Comparison of ENCODE assay signal across 1 cellular context in genomic region chr4:158826882-158827281, GRCh38.
TF ChIP-seq lines count a peak whose summit lies in the region.

No MANE protein-coding gene starts in this region.

TF ChIP-seq in HepG2, 621 proteins besides CTCF, POLR2A, EP300 and RAD21 (continued from another document and continues in another):
- no peak for TF ChIP-seq ZNF687 (CRISPR knock-in tag; IDR thresholded peaks at IDR 0.05)
- no peak for TF ChIP-seq RFXANK (CRISPR knock-in tag; IDR thresholded peaks at IDR 0.05)
- TF ChIP-seq CENPT (CRISPR knock-in tag; IDR thresholded peaks at IDR 0.05; ENCODE audit: low read depth) = no peak
- no peak for TF ChIP-seq TOPORS (CRISPR knock-in tag; IDR thresholded peaks at IDR 0.05)
- TF ChIP-seq PAXIP1 (CRISPR knock-in tag; conservative IDR thresholded peaks at IDR 0.05) = peak; percentile 93
- no peak for TF ChIP-seq UBTF (CRISPR knock-in tag; IDR thresholded peaks at IDR 0.05)
- TF ChIP-seq ZNF44 (CRISPR knock-in tag; IDR thresholded peaks at IDR 0.05) = no peak
- no peak for TF ChIP-seq TGIF2 (CRISPR knock-in tag; IDR thresholded peaks at IDR 0.05)
- TF ChIP-seq SP4 (CRISPR knock-in tag; IDR thresholded peaks at IDR 0.05) = no peak
- no peak for TF ChIP-seq CBX5 (CRISPR knock-in tag; IDR thresholded peaks at IDR 0.05; ENCODE audit: borderline replicate concordance)
- TF ChIP-seq SIN3A (IDR thresholded peaks at IDR 0.05; ENCODE audit: borderline replicate concordance, low read depth, low read length) = no peak
- no peak for TF ChIP-seq RXRA (CRISPR knock-in tag; IDR thresholded peaks at IDR 0.05)
- no peak for TF ChIP-seq TAF1 (CRISPR knock-in tag; IDR thresholded peaks at IDR 0.05)
- no peak for TF ChIP-seq HNRNPH1 (optimal IDR thresholded peaks at IDR 0.05; ENCODE audit: low read depth, low read length)
- no peak for TF ChIP-seq CBX1 (IDR thresholded peaks at IDR 0.05; ENCODE audit: low read depth)
- TF ChIP-seq PCBP2 (optimal IDR thresholded peaks at IDR 0.05; ENCODE audit: low read depth, low read length, poor library complexity, severe bottlenecking) = no peak
- TF ChIP-seq RFX5 (IDR thresholded peaks at IDR 0.05; ENCODE audit: low read depth, low read length) = no peak
- TF ChIP-seq ZFX (CRISPR knock-in tag; IDR thresholded peaks at IDR 0.05; ENCODE audit: low read depth) = no peak
- peak; percentile 52; the same call in 1 of the 2 replicates for TF ChIP-seq ZNF607 (CRISPR knock-in tag; IDR thresholded peaks at IDR 0.05; ENCODE audit: borderline replicate concordance)
- TF ChIP-seq ZNF773 (CRISPR knock-in tag; IDR thresholded peaks at IDR 0.05; ENCODE audit: borderline replicate concordance) = no peak
- TF ChIP-seq FOXO4 (CRISPR knock-in tag; conservative IDR thresholded peaks at IDR 0.05) = no peak
- TF ChIP-seq NFYB (CRISPR knock-in tag; IDR thresholded peaks at IDR 0.05) = no peak
- no peak for TF ChIP-seq SRF (IDR thresholded peaks at IDR 0.05; ENCODE audit: low read depth, low read length)
- TF ChIP-seq DNMT1 (CRISPR knock-in tag; IDR thresholded peaks at IDR 0.05) = no peak
- no peak for TF ChIP-seq GTF3A (CRISPR knock-in tag; conservative IDR thresholded peaks at IDR 0.05)
- no peak for TF ChIP-seq TSC22D2 (CRISPR knock-in tag; IDR thresholded peaks at IDR 0.05; ENCODE audit: borderline replicate concordance)
- TF ChIP-seq HMG20A (CRISPR knock-in tag; IDR thresholded peaks at IDR 0.05; ENCODE audit: borderline replicate concordance) = peak; percentile 88; the same call in 1 of the 2 replicates
- no peak for TF ChIP-seq CERS6 (CRISPR knock-in tag; IDR thresholded peaks at IDR 0.05)
- TF ChIP-seq HNRNPLL (IDR thresholded peaks at IDR 0.05; ENCODE audit: low read depth, low read length, poor library complexity, severe bottlenecking) = no peak
- TF ChIP-seq HNRNPL (IDR thresholded peaks at IDR 0.05; ENCODE audit: low read depth, low read length) = no peak
- no peak for TF ChIP-seq CCDC6 (CRISPR knock-in tag; IDR thresholded peaks at IDR 0.05)
- no peak for TF ChIP-seq IKZF4 (CRISPR knock-in tag; IDR thresholded peaks at IDR 0.05; ENCODE audit: borderline replicate concordance, low read depth, not compliant biosample characterization)
- peak; percentile 32; the same call in 1 of the 2 replicates for TF ChIP-seq SNAPC2 (CRISPR knock-in tag; IDR thresholded peaks at IDR 0.05)
- TF ChIP-seq ZNF335 (CRISPR knock-in tag; IDR thresholded peaks at IDR 0.05) = no peak
- peak; percentile 39; the same call in 1 of the 2 replicates for TF ChIP-seq SOX13 (IDR thresholded peaks at IDR 0.05)
- TF ChIP-seq SOX13 (CRISPR knock-in tag; conservative IDR thresholded peaks at IDR 0.05 in 1 of 2, IDR thresholded peaks at IDR 0.05 in 1 of 2) = peak in 1 of 2 experiments; percentile 90; a peak in 2 of 4 replicates
- peak; percentile 26; the same call in 1 of the 2 replicates for TF ChIP-seq GFI1 (CRISPR knock-in tag; IDR thresholded peaks at IDR 0.05; ENCODE audit: borderline replicate concordance)
- TF ChIP-seq SUZ12 (IDR thresholded peaks at IDR 0.05; ENCODE audit: low read depth, low read length) = no peak
- no peak for TF ChIP-seq ZNF761 (CRISPR knock-in tag; conservative IDR thresholded peaks at IDR 0.05)
- TF ChIP-seq NCOA5 (CRISPR knock-in tag; IDR thresholded peaks at IDR 0.05) = no peak
- peak; percentile 30; the same call in 1 of the 2 replicates for TF ChIP-seq ZNF12 (CRISPR knock-in tag; IDR thresholded peaks at IDR 0.05)
- no peak for TF ChIP-seq NFATC3 (CRISPR knock-in tag; IDR thresholded peaks at IDR 0.05)
- TF ChIP-seq SNAI1 (CRISPR knock-in tag; IDR thresholded peaks at IDR 0.05; ENCODE audit: borderline replicate concordance) = no peak
- TF ChIP-seq MAF1 (CRISPR knock-in tag; IDR thresholded peaks at IDR 0.05; ENCODE audit: borderline replicate concordance) = no peak
- no peak for TF ChIP-seq ISX (CRISPR knock-in tag; conservative IDR thresholded peaks at IDR 0.05)
- peak; percentile 63; the same call in 1 of the 2 replicates for TF ChIP-seq KAT8 (CRISPR knock-in tag; IDR thresholded peaks at IDR 0.05)
- TF ChIP-seq SNAPC5 (CRISPR knock-in tag; IDR thresholded peaks at IDR 0.05; ENCODE audit: borderline replicate concordance) = no peak
- TF ChIP-seq HOXA9 (CRISPR knock-in tag; IDR thresholded peaks at IDR 0.05; ENCODE audit: borderline replicate concordance) = no peak
- TF ChIP-seq MYC (CRISPR knock-in tag; IDR thresholded peaks at IDR 0.05; ENCODE audit: borderline replicate concordance) = no peak
- TF ChIP-seq IRX3 (CRISPR knock-in tag; IDR thresholded peaks at IDR 0.05; ENCODE audit: borderline replicate concordance, low read depth) = no peak
- TF ChIP-seq DDIT3 (CRISPR knock-in tag; IDR thresholded peaks at IDR 0.05) = no peak
- TF ChIP-seq ZBTB4 (CRISPR knock-in tag; IDR thresholded peaks at IDR 0.05; ENCODE audit: borderline replicate concordance) = no peak
- no peak for TF ChIP-seq RAD51 (IDR thresholded peaks at IDR 0.05; ENCODE audit: borderline replicate concordance)
- TF ChIP-seq PPARG (CRISPR knock-in tag; conservative IDR thresholded peaks at IDR 0.05) = peak; percentile 85
- TF ChIP-seq ZNF597 (CRISPR knock-in tag; IDR thresholded peaks at IDR 0.05) = no peak
- TF ChIP-seq AGO2 (optimal IDR thresholded peaks at IDR 0.05; ENCODE audit: low read depth, low read length) = no peak
- TF ChIP-seq ZFP62 (CRISPR knock-in tag; IDR thresholded peaks at IDR 0.05) = no peak
